In genomic region chr1:109090415-109091195, GRCh38 we compare ENCODE assay signal across 8 cellular contexts. TPM values are rescaled to one million over a fixed set of nuclear protein-coding genes. Genes with fewer than 3 reads are reported as not detected.
DNase-seq lines count a peak whose midpoint lies in the region; ATAC-seq, FAIRE-seq and TF ChIP-seq lines count a peak whose summit lies in the region.

TMEM167B (plus strand) TSS chr1:109090764; CDS start chr1:109090873, 109 bp downstream.

- peak within 1 kb of the TSS; percentile 91 for H2AFZ ChIP-seq in SU-DHL-6 (ENCODE audit: low read depth, low read length, severe bottlenecking)

- DNase-seq in GM12865 (ENCODE audit: low read depth) (peak; percentile 95), NCI-H1417 (lab: John Stamatoyannopoulos, UW) (peak; percentile 90 to 92 (median 92)), Right ventricle myocardium inferior (ENCODE audit: missing footprints) (peak; percentile 97), pancreas (peak; percentile 86 to 94 (median 88)), tibial artery (peak; percentile 91 to 94)
- DNase-seq in activated naive CD8-positive, alpha-beta T cell treated with anti-CD3 and anti-CD28 coated beads, Interleukin-2, amount 10 ng/mL, durations not matched to agents 7 days and 5 days, result peak; percentile 88

- H3K36me3 Mint-ChIP-seq in activated naive CD8-positive, alpha-beta T cell treated with anti-CD3 and anti-CD28 coated beads, Interleukin-2, amount 10 ng/mL, durations not matched to agents 7 days and 5 days, result peaks cover 6% of the 10 kb centered on the region

- H3K27ac Mint-ChIP-seq in activated naive CD8-positive, alpha-beta T cell treated with anti-CD3 and anti-CD28 coated beads, Interleukin-2, amount 10 ng/mL, durations not matched to agents 7 days and 5 days, result peak within 1 kb of the TSS; percentile 84

- peak; percentile 95 for ATAC-seq in HG02759 (IDR thresholded peaks at IDR 0.05; ENCODE audit: unreplicated experiment)
- ATAC-seq in activated naive CD8-positive, alpha-beta T cell treated with anti-CD3 and anti-CD28 coated beads, Interleukin-2, amount 10 ng/mL, durations not matched to agents 7 days and 5 days (ENCODE audit: low read depth), result peak; percentile 92
- peak; percentile 96 for ATAC-seq in Right ventricle myocardium inferior
- peak; percentile 94 to 97 (median 96) for ATAC-seq in pancreas

- peaks cover 30% of the 10 kb centered on the region for H3K79me2 ChIP-seq in SU-DHL-6 (ENCODE audit: insufficient read depth, low read length)

- TF ChIP-seq CTCF in GM12865 (IDR thresholded peaks at IDR 0.05; ENCODE audit: insufficient read depth, low read depth, low read length, missing control alignments), result no peak
- no peak for TF ChIP-seq CTCF in SU-DHL-6 (IDR thresholded peaks at IDR 0.05; ENCODE audit: insufficient read depth, low read length, poor library complexity, severe bottlenecking)
- TF ChIP-seq CTCF in pancreas (IDR thresholded peaks at IDR 0.05), result no peak
- TF ChIP-seq CTCF in tibial artery (IDR thresholded peaks at IDR 0.05), result no peak

- H3K9me3 ChIP-seq in SU-DHL-6 (ENCODE audit: insufficient read depth, low read length), result no peaks in the 10 kb centered on the region
- no peaks in the 10 kb centered on the region for H3K9me3 ChIP-seq in pancreas
- no peaks in the 10 kb centered on the region for H3K9me3 ChIP-seq in tibial artery

- H3K36me3 ChIP-seq in SU-DHL-6 (ENCODE audit: low read length) (peaks cover 3% of the 10 kb centered on the region; the same call in 1 of the 2 replicates), pancreas (no peaks in the 10 kb centered on the region), tibial artery (peaks cover 13 to 25% (median 24%) of the 10 kb centered on the region in 3 donors)

- peak within 1 kb of the TSS; percentile 69 for H3K9ac ChIP-seq in SU-DHL-6 (ENCODE audit: low read length)

- 1% methylated on average over 51 to 53 of the region's 53 CpGs for WGBS in pancreas, 2 donors

- no peaks in the 10 kb centered on the region for H3K27me3 Mint-ChIP-seq in activated naive CD8-positive, alpha-beta T cell treated with anti-CD3 and anti-CD28 coated beads, Interleukin-2, amount 10 ng/mL, durations not matched to agents 7 days and 5 days

- no peaks in the 10 kb centered on the region for H3K9me3 Mint-ChIP-seq in activated naive CD8-positive, alpha-beta T cell treated with anti-CD3 and anti-CD28 coated beads, Interleukin-2, amount 10 ng/mL, durations not matched to agents 7 days and 5 days

- H3K27me3 ChIP-seq in SU-DHL-6 (ENCODE audit: low read length) (no peaks in the 10 kb centered on the region), pancreas (no peaks in the 10 kb centered on the region), tibial artery (no peaks in the 10 kb centered on the region)

- H4K20me1 ChIP-seq in SU-DHL-6 (ENCODE audit: low read depth, low read length), result no peaks in the 10 kb centered on the region

- H3K4me2 ChIP-seq in SU-DHL-6 (ENCODE audit: low read depth, low read length, poor library complexity, severe bottlenecking), result peak within 1 kb of the TSS; percentile 78

- peaks cover 17% of the 10 kb centered on the region for H3K4me1 Mint-ChIP-seq in activated naive CD8-positive, alpha-beta T cell treated with anti-CD3 and anti-CD28 coated beads, Interleukin-2, amount 10 ng/mL, durations not matched to agents 7 days and 5 days

- peak within 1 kb of the TSS; percentile 89 for H3K4me3 ChIP-seq in GM12865 (ENCODE audit: low read depth, low read length)
- peak within 1 kb of the TSS; percentile 73 for H3K4me3 ChIP-seq in SU-DHL-6 (ENCODE audit: insufficient read depth, low read length, poor library complexity, severe bottlenecking)
- peak within 1 kb of the TSS; percentile 55 to 85 (median 82) for H3K4me3 ChIP-seq in pancreas
- peak within 1 kb of the TSS; percentile 75 to 83 for H3K4me3 ChIP-seq in tibial artery

- intact Hi-C loops in Right ventricle myocardium inferior (cut with DNase I) (loop anchor here (1.0 to 5.0 kb wide), 2 partner anchors 10 to 48 kb away; partner anchors contain the start of gene WDR47), pancreas (cut with DNase I) (no loop called here), tibial artery (cut with DNase I; ENCODE audit: low total_unique reads) (loop anchor here (10.0 kb wide), 1 partner anchor 126 kb away; the partner anchor contains the start of gene CLCC1)

- H3K9me2 ChIP-seq in SU-DHL-6 (replicated peaks; ENCODE audit: insufficient read depth, low read length), result no peaks in the 10 kb centered on the region

- no peak for FAIRE-seq in pancreas (lab: Jason Lieb, UNC)

- POLR2A ChIA-PET in activated naive CD8-positive, alpha-beta T cell treated with anti-CD3 and anti-CD28 coated beads, Interleukin-2, amount 10 ng/mL, durations not matched to agents 7 days and 5 days (lab: Charles Lee), result interaction anchor here (0.6 to 3.3 kb wide), 8 partner anchors 9 to 572 kb away, joined by 3 to 71 read pairs (median 5); partner anchors contain the start of genes CLCC1, HENMT1, PRPF38B and SARS1

- peaks cover 9 to 15% (median 14%) of the 10 kb centered on the region in 3 donors for H3K4me1 ChIP-seq in pancreas
- H3K4me1 ChIP-seq in tibial artery, result peaks cover 0 to 40% (median 23%) of the 10 kb centered on the region in 4 donors

- peak within 1 kb of the TSS; percentile 93 for H3K4me3 Mint-ChIP-seq in activated naive CD8-positive, alpha-beta T cell treated with anti-CD3 and anti-CD28 coated beads, Interleukin-2, amount 10 ng/mL, durations not matched to agents 7 days and 5 days

- H3K27ac ChIP-seq in SU-DHL-6 (ENCODE audit: low read depth, low read length) (peak within 1 kb of the TSS; percentile 70), pancreas (peak within 1 kb of the TSS; percentile 86 to 98 (median 93)), tibial artery (peak within 1 kb of the TSS; percentile 94 to 96)

- peaks cover 8% of the 10 kb centered on the region for H3F3A ChIP-seq in SU-DHL-6 (ENCODE audit: insufficient read depth)

RNA-seq across cellular contexts. Expression of gene TMEM167B, which starts in this region (rescaled TPM):
- 10 to 100 TPM; 30.9 to 32.5 TPM for total RNA-seq in activated naive CD8-positive, alpha-beta T cell treated with anti-CD3 and anti-CD28 coated beads, Interleukin-2, amount 10 ng/mL, durations not matched to agents 7 days and 5 days
- total RNA-seq in Right ventricle myocardium inferior (31.5 TPM), pancreas (10 to 100 TPM; 15.9 to 25.7 (median 18.8) TPM)
- polyA plus RNA-seq in pancreas, result 10 to 100 TPM in 1 of 2 donors, 1 to 10 TPM in 1; 6.4 to 15.7 TPM

Comparison
In these comparisons a context has a peak if more than half of its experiments do, and no peak if none do; other contexts are left out.
1. Peak in every context shown above with its lines: DNase-seq, ATAC-seq, H3K4me3 ChIP-seq and H3K27ac ChIP-seq.
2. intact Hi-C loops: an anchor here in Right ventricle myocardium inferior (1.0 to 5.0 kb wide) and tibial artery (10.0 kb wide); none called in pancreas.